2 cellular contexts compared by ENCODE assay signal in genomic region chr13:111696121-111696520, GRCh38.
DNase-seq lines count a peak whose midpoint lies in the region; ATAC-seq, FAIRE-seq and TF ChIP-seq lines count a peak whose summit lies in the region.
"Not testable (repeated sequence)": the region's sequence is repeated elsewhere in the genome, so short reads cannot be mapped to it uniquely, and the experiment has no call there.

No MANE protein-coding gene starts in this region.

- H3K36me3 ChIP-seq in body of pancreas (replicated peaks in 1 of 2; ENCODE audit: insufficient read depth in 1 of 2, low read depth in 2 of 2); pancreas: not testable (repeated sequence)

- H3K27me3 ChIP-seq in body of pancreas, pancreas: not testable (repeated sequence)

- H3K9me3 ChIP-seq in body of pancreas, pancreas: not testable (repeated sequence)

- not testable (repeated sequence) for FAIRE-seq in pancreas (lab: Jason Lieb, UNC)

- intact Hi-C loops in body of pancreas (cut with DNase I); pancreas (cut with DNase I): not testable (repeated sequence)

- peak; percentile 71 for ATAC-seq in body of pancreas
- peak; percentile 37 to 83 (median 74) for ATAC-seq in pancreas

- TF ChIP-seq CTCF in body of pancreas (IDR thresholded peaks at IDR 0.05); pancreas (IDR thresholded peaks at IDR 0.05): not testable (repeated sequence)

- H3K4me1 ChIP-seq in body of pancreas, pancreas: not testable (repeated sequence)

- no CpG with 5 or more reads among the region's 11 CpGs for WGBS in body of pancreas, 2 donors
- WGBS in pancreas, 2 donors, result no CpG with 5 or more reads among the region's 11 CpGs

- not testable (repeated sequence) for TF ChIP-seq POLR2A in body of pancreas (IDR thresholded peaks at IDR 0.05)

- not testable (repeated sequence) for H3K4me3 ChIP-seq in body of pancreas, pancreas

- not testable (repeated sequence) for H3K27ac ChIP-seq in body of pancreas, pancreas

- not testable (repeated sequence) for DNase-seq in body of pancreas, pancreas
